11 cellular contexts compared by ENCODE assay signal in genomic region chr2:127163090-127163406, GRCh38. TPM values are rescaled to one million over a fixed set of nuclear protein-coding genes. Genes with fewer than 3 reads are reported as not detected.
"Had no signal": no experiment of that assay in that cellular context is flagged by ENCODE, and none has a peak within 500 bp of the region (broad histone marks: within the 10 kb centered on the region; RNA-seq: fewer than 3 reads in every experiment).

No MANE protein-coding gene starts in this region.

RNA-seq across cellular contexts. Expression of gene CYP27C1, which starts 57.1 kb away (rescaled TPM):
- total RNA-seq: activated naive CD4-positive, alpha-beta T cell treated with anti-CD3 and anti-CD28 coated beads for 36 hours; activated naive CD4-positive, alpha-beta T cell treated with anti-CD3 and anti-CD28 coated beads, Interleukin-2, amount 50 U/mL, for 72 hours; activated naive CD8-positive, alpha-beta T cell treated with anti-CD3 and anti-CD28 coated beads for 36 hours; activated naive CD8-positive, alpha-beta T cell treated with anti-CD3 and anti-CD28 coated beads, Interleukin-2, amount 10 ng/mL, durations not matched to agents 7 days and 5 days; activated T-cell treated with anti-CD3 and anti-CD28 coated beads, Interleukin-2, amount 50 U/mL, for 4 hours; activated T-cell treated with anti-CD3 and anti-CD28 coated beads, Interleukin-2, amount 50 U/mL, for 72 hours; activated T-helper 1 cell treated with anti-CD3 and anti-CD28 coated beads, Interleukin-12 subunit alpha, Interleukin-12 subunit beta, Interleukin-2, Interleukin-4 antibody, amounts not matched to agents 30 ng/mL and 10 ng/mL and 1 ng/mL, durations not matched to agents 14 hours and 24 hours and 36 hours; activated T-helper 17 cell treated with anti-CD3 and anti-CD28 coated beads, Interleukin-2, amount 50 U/mL, for 72 hours; activated T-helper 2 cell treated with anti-CD3 and anti-CD28 coated beads, Interferon-gamma antibody, Interleukin-2, Interleukin-4, amounts not matched to agents 10 μg/mL and 5 μg/mL and 100 μg/mL, durations not matched to agents 14 hours and 24 hours and 36 hours; ascending aorta; cardiac septum had no signal
